ENCODE assay signal across 20 cellular contexts in the genomic region with DNA sequence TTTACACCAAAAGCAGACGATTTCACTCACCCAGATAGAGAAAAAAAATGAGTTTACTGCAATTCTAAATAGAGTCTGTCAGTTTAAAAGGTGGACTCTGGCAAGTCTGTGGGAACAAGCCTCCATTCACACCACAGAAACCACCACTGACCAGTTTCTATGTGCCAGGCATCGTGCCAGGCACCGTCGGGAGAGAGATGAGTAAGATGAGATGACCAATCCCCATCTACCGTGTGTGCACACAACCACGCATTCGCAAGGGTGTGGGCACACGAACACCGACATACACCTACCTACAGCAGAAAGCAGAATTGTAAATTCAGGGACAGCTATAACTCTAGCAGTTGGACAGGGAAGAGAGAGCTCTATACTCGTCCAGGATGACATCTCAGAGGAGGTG.
A peak's percentile ranks its signal among the peaks of the same experiment; 100 is the strongest.
DNase-seq lines count a peak whose midpoint lies in the region; TF ChIP-seq lines count a peak whose summit lies in the region.
"Had no signal": no experiment of that assay in that cellular context is flagged by ENCODE, and none has a peak within 500 bp of the region (broad histone marks: within the 10 kb centered on the region; RNA-seq: fewer than 3 reads in every experiment).

No MANE protein-coding gene starts in this region.

- no peak overlapping the region for H3K9ac ChIP-seq in rectal smooth muscle tissue (ENCODE audit: low read length)

- POLR2A ChIA-PET in HEK293 (lab: Yijun Ruan, JAX), result no interaction called here

- H3K4me1 ChIP-seq in HEK293 (ENCODE audit: control insufficient read depth, insufficient read depth, low read length), result no peaks in the 10 kb centered on the region
- no peaks in the 10 kb centered on the region for H3K4me1 ChIP-seq in rectal smooth muscle tissue (ENCODE audit: control insufficient read depth, insufficient read depth, low read length)
- H3K4me1 ChIP-seq in tibial artery, result peaks cover 0 to 5% (median 0%) of the 10 kb centered on the region in 4 donors

- CTCF ChIA-PET in HEK293 (lab: Yijun Ruan, JAX), result no interaction called here

- H3K27ac ChIP-seq in HEK293 (ENCODE audit: extremely low read depth, low read depth, low read length) (no peak overlapping the region), rectal smooth muscle tissue (ENCODE audit: low read depth, low read length) (peak overlapping the region; percentile 8), tibial artery (no peak overlapping the region)
- H3K27ac ChIP-seq: neutrophil had no signal

- H3K4me3 ChIP-seq in HEK293 (ENCODE audit: low read depth, low read length), result no peak overlapping the region
- H3K4me3 ChIP-seq in rectal smooth muscle tissue (ENCODE audit: low read length), result no peak overlapping the region
- H3K4me3 ChIP-seq in tibial artery, result no peak overlapping the region

- no peaks in the 10 kb centered on the region for H3K27me3 ChIP-seq in rectal smooth muscle tissue (ENCODE audit: control insufficient read depth, insufficient read depth, low read length)
- no peaks in the 10 kb centered on the region for H3K27me3 ChIP-seq in tibial artery
- H3K27me3 ChIP-seq: neutrophil had no signal

- no peak for TF ChIP-seq CTCF in HEK293 (tag by site-specific recombination; IDR thresholded peaks at IDR 0.05)
- TF ChIP-seq CTCF in tibial artery (IDR thresholded peaks at IDR 0.05), result no peak

- peak; percentile 6 for DNase-seq in SW480 (ENCODE audit: low spot score)
- DNase-seq in globus pallidus (ENCODE audit: low spot score), result peak; percentile 76
- DNase-seq in activated CD8-positive, alpha-beta memory T cell treated with anti-CD3 and anti-CD28 coated beads, Interleukin-2, amount 50 U/mL, for 48 hours, result no peak
- no peak for DNase-seq in LoVo (ENCODE audit: low spot score)
- no peak for DNase-seq in tibial artery
- DNase-seq in activated effector memory CD4-positive, alpha-beta T cell treated with Interleukin-2 at 50 U/mL for 16 hours, result no peak
- DNase-seq: activated B cell treated with CpG ODN at 0.5 μM for 24 hours; activated CD8-positive, alpha-beta T cell treated with anti-CD3 and anti-CD28 coated beads, Interleukin-2, amount 10 ng/mL, durations not matched to agents 7 days and 5 days; activated T-cell treated with anti-CD3 and anti-CD28 coated beads, Interleukin-2, amount 50 U/mL, for 4 hours; CD4-positive, alpha-beta T cell; DMS153; immature natural killer cell; NCI-H1694; NCI-H226; NCI-H82; retina; stimulated activated CD4-positive, alpha-beta T cell treated with anti-CD3 and anti-CD28 coated beads, Interleukin-12 subunit alpha, Interleukin-12 subunit beta, amount 100 ng/mL, for 4 hours had no signal

- no peaks in the 10 kb centered on the region for H3K36me3 ChIP-seq in HEK293 (ENCODE audit: control insufficient read depth in 2 of 2, insufficient read depth in 1 of 2, low read length in 2 of 2)
- peaks cover 2% of the 10 kb centered on the region for H3K36me3 ChIP-seq in rectal smooth muscle tissue (ENCODE audit: control insufficient read depth, insufficient read depth, low read length)
- H3K36me3 ChIP-seq in tibial artery, result peaks cover 0 to 25% (median 11%) of the 10 kb centered on the region in 3 donors
- H3K36me3 ChIP-seq: neutrophil had no signal

- H3K9me3 ChIP-seq in HEK293 (ENCODE audit: control insufficient read depth, insufficient read depth, low read depth, low read length) (no peaks in the 10 kb centered on the region), tibial artery (no peaks in the 10 kb centered on the region)
- H3K9me3 ChIP-seq: neutrophil had no signal

- intact Hi-C loops in tibial artery (cut with DNase I; ENCODE audit: low total_unique reads), result no loop called here

TF ChIP-seq in HEK293, 187 proteins besides CTCF, POLR2A, EP300 and RAD21:
- TF ChIP-seq ZNF19 (tag by site-specific recombination; IDR thresholded peaks at IDR 0.05; ENCODE audit: low read depth) (no peak), GFI1B (tag by site-specific recombination; IDR thresholded peaks at IDR 0.05) (no peak), KLF17 (tag by site-specific recombination; IDR thresholded peaks at IDR 0.05) (no peak), ZBTB48 (tag by site-specific recombination; IDR thresholded peaks at IDR 0.05) (no peak), ZNF571 (tag by site-specific recombination; IDR thresholded peaks at IDR 0.05) (no peak), ZNF600 (tag by site-specific recombination; IDR thresholded peaks at IDR 0.05) (no peak), ZNF155 (tag by site-specific recombination; IDR thresholded peaks at IDR 0.05) (no peak), ZNF16 (tag by site-specific recombination; IDR thresholded peaks at IDR 0.05; ENCODE audit: low read depth) (no peak), ZFHX2 (tag by site-specific recombination; conservative IDR thresholded peaks at IDR 0.05) (peak; percentile 49), FEZF1 (tag by site-specific recombination; IDR thresholded peaks at IDR 0.05) (no peak), YY1 (tag by site-specific recombination; IDR thresholded peaks at IDR 0.05) (no peak), KLF9 (tag by site-specific recombination; IDR thresholded peaks at IDR 0.05; ENCODE audit: low read depth) (no peak), ZNF677 (tag by site-specific recombination; IDR thresholded peaks at IDR 0.05) (no peak), EGR2 (tag by site-specific recombination; IDR thresholded peaks at IDR 0.05; ENCODE audit: low read depth) (peak; percentile 43)

Comparison
In these comparisons a context has a peak if more than half of its experiments do, and no peak if none do; other contexts are left out.
1. DNase-seq: peak in SW480 (single experiment) and globus pallidus (single experiment); none in activated CD8-positive, alpha-beta memory T cell treated with anti-CD3 and anti-CD28 coated beads, Interleukin-2, amount 50 U/mL, for 48 hours (single experiment), LoVo (single experiment), tibial artery (0 of 2) and activated effector memory CD4-positive, alpha-beta T cell treated with Interleukin-2 at 50 U/mL for 16 hours (single experiment).